In the genomic region with DNA sequence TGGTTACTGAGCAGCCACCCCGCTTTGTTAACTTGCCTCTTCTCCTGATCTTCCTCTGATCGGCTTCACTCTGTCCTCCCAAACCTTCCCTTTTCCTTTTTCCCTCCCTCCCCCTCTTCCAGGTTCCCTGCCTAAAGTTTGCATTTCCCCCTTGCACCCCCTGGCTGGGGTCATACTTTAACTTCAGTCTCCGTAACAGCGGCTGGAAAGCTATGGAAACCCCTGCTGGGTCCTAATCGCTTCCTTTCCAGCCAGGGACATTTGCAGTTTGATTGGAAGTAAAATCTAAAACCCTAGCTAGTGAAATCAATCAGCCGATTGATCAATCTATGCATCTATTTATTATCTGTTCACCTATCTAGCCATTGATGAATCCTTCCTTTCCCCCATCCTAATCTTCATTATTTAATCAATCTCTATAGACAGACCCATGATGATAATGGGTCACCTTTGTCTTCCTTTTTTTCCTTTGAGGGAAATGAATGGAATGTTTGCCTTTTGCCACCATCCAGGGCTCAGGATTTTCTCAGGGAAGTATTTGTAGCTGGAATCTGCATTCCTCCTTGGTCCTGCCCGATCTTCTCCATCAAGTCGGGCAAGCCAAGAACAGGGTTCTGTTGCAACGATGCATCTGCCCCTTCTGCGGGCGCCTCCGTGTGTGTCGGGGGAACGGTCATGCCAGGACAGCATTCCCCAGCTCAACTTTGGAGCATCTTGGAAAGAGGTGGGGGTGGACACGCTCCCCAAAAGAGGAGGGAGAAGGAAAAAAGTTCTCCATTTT, we compare ENCODE assay signal across 14 cellular contexts. TPM values are rescaled to one million over a fixed set of nuclear protein-coding genes. Genes with fewer than 3 reads are reported as not detected.
DNase-seq lines count a peak whose midpoint lies in the region; ATAC-seq lines count a peak whose summit lies in the region.
"Had no signal": no experiment of that assay in that cellular context is flagged by ENCODE, and none has a peak within 500 bp of the region (broad histone marks: within the 10 kb centered on the region; RNA-seq: fewer than 3 reads in every experiment).

No MANE protein-coding gene starts in this region.

- POLR2A ChIA-PET in T-cell (lab: Charles Lee): interaction anchor here in 1 of 2 donors (0.6 kb wide), 1 partner anchor 269 kb away, joined by 3 read pairs; no protein-coding TSS in a partner anchor

- H3K4me3 Mint-ChIP-seq in activated CD8-positive, alpha-beta memory T cell treated with anti-CD3 and anti-CD28 coated beads, Interleukin-2, amount 10 ng/mL, durations not matched to agents 7 days and 5 days: peak overlapping the region; percentile 91
- H3K4me3 Mint-ChIP-seq in T-cell: peak overlapping the region in 2 of 3 donors; percentile 4 to 92

- peaks cover 93% of the 10 kb centered on the region for H3K36me3 Mint-ChIP-seq in activated CD8-positive, alpha-beta memory T cell treated with anti-CD3 and anti-CD28 coated beads, Interleukin-2, amount 10 ng/mL, durations not matched to agents 7 days and 5 days
- peaks cover 72% of the 10 kb centered on the region for H3K36me3 Mint-ChIP-seq in T-cell

- H3K27me3 Mint-ChIP-seq in activated CD8-positive, alpha-beta memory T cell treated with anti-CD3 and anti-CD28 coated beads, Interleukin-2, amount 10 ng/mL, durations not matched to agents 7 days and 5 days: peaks cover 2% of the 10 kb centered on the region
- no peaks in the 10 kb centered on the region for H3K27me3 Mint-ChIP-seq in T-cell

- H3K9me3 ChIP-seq in iPS-18c (ENCODE audit: control insufficient read depth, insufficient read depth, low read length): no peaks in the 10 kb centered on the region
- H3K9me3 ChIP-seq: left lung, spleen, testis had no signal

- CTCF ChIA-PET in activated CD8-positive, alpha-beta memory T cell treated with anti-CD3 and anti-CD28 coated beads, Interleukin-2, amount 10 ng/mL, durations not matched to agents 7 days and 5 days (lab: Charles Lee): no interaction called here
- CTCF ChIA-PET in T-cell (lab: Charles Lee): no interaction called here

- no peaks in the 10 kb centered on the region for H3K9me3 Mint-ChIP-seq in activated CD8-positive, alpha-beta memory T cell treated with anti-CD3 and anti-CD28 coated beads, Interleukin-2, amount 10 ng/mL, durations not matched to agents 7 days and 5 days (ENCODE audit: low read depth)
- H3K9me3 Mint-ChIP-seq in T-cell: no peaks in the 10 kb centered on the region

- DNase-seq in activated CD8-positive, alpha-beta memory T cell treated with anti-CD3 and anti-CD28 coated beads, Interleukin-2, amount 10 ng/mL, durations not matched to agents 7 days and 5 days: no peak
- DNase-seq in activated CD8-positive, alpha-beta memory T cell treated with anti-CD3 and anti-CD28 coated beads for 24 hours: no peak
- DNase-seq in T-cell (no peak), retina (peak; percentile 16), occipital lobe (lab: John Stamatoyannopoulos, UW) (no peak), NCI-H2171 treated with DMSO at 0.1 percent for 48 hours (lab: John Stamatoyannopoulos, UW) (no peak), HK-2 (ENCODE audit: unreplicated experiment) (no peak)
- DNase-seq: left lung, NCI-H1436, spleen, testis had no signal

- peak overlapping the region; percentile 32; the same call in 1 of the 2 replicates for H3K4me3 ChIP-seq in iPS-18c (ENCODE audit: insufficient read depth, low read depth, low read length)
- H3K4me3 ChIP-seq: K562, left lung, spleen, testis had no signal

- ATAC-seq in activated CD8-positive, alpha-beta memory T cell treated with anti-CD3 and anti-CD28 coated beads, Interleukin-2, amount 10 ng/mL, durations not matched to agents 7 days and 5 days: no peak
- ATAC-seq in T-cell (replicated peaks in 1 of 4): no peak
- ATAC-seq: K562, left lung had no signal

- H3K27ac Mint-ChIP-seq in activated CD8-positive, alpha-beta memory T cell treated with anti-CD3 and anti-CD28 coated beads, Interleukin-2, amount 10 ng/mL, durations not matched to agents 7 days and 5 days: peak overlapping the region; percentile 96
- H3K27ac Mint-ChIP-seq in T-cell: peak overlapping the region; percentile 98 to 99

- H3K4me1 Mint-ChIP-seq in activated CD8-positive, alpha-beta memory T cell treated with anti-CD3 and anti-CD28 coated beads, Interleukin-2, amount 10 ng/mL, durations not matched to agents 7 days and 5 days: peaks cover 94% of the 10 kb centered on the region
- peaks cover 90 to 96% (median 93%) of the 10 kb centered on the region in 3 donors for H3K4me1 Mint-ChIP-seq in T-cell

RNA-seq across cellular contexts. Expression of a gene that starts 8.8 kb away (rescaled TPM):
- total RNA-seq in activated CD8-positive, alpha-beta memory T cell treated with anti-CD3 and anti-CD28 coated beads, Interleukin-2, amount 10 ng/mL, durations not matched to agents 7 days and 5 days: 10 to 100 TPM; 61.5 to 83.4 TPM
- 10 to 100 TPM; 47.2 to 98.1 (median 59.9) TPM for total RNA-seq in T-cell
- not detected for total RNA-seq in occipital lobe
- total RNA-seq: OCI-LY7 had no signal

Comparison
In these comparisons a context has a peak if more than half of its experiments do, and no peak if none do; other contexts are left out.
1. RNA of a gene that starts 8.8 kb away (total RNA-seq): 61.5 to 83.4 TPM in activated CD8-positive, alpha-beta memory T cell treated with anti-CD3 and anti-CD28 coated beads, Interleukin-2, amount 10 ng/mL, durations not matched to agents 7 days and 5 days and 47.2 to 98.1 TPM in T-cell; not detected in occipital lobe (single experiment); every median in the first group is over 10 times any median in the second.